Comparison of ENCODE assay signal across 9 cellular contexts in the genomic region with DNA sequence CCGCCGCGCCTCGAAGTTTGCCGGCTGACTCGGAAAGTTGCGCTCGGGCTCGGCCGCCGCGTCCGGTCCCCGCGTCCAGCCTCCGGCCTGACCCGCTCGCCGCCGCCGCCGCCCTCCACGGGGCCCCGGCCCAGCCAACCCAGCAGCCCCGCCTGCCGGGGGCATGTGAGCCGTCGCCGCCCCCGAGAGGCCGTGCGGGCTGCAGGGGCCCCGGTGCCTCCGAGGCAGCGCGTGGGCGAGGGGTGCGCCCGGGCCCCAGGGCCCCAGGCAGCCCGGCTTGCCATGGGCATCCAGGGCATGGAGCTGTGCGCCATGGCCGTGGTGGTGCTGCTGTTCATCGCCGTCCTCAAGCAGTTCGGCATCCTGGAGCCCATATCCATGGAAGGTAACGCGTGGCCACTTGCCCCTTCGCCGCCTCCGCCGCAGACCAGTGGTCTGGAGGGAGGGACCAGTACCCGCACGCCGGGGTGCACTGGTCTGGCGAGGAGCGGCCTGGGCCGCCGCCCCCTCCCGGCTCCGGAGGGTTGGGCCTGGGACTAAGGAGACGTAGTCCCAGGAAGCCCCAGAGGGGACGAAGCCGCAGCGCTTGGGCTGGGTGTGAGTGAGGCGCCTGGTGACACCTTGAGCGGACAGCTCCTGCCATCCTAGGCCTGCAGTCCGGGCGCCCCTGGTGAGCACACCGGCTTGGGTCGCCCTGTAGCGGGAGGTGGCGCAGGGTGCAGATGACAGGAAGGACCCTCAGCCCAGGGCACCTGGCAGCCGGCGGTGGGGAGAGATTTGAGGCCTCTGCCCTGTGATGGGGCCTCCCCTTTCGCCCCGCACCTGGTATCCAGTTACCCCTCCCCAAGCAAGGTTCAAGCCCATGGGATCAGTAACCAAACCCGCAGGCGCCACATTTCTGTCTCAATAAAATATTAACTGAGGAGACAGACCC. TPM values are rescaled to one million over a fixed set of nuclear protein-coding genes. Genes with fewer than 3 reads are reported as not detected.
A peak's percentile ranks its signal among the peaks of the same experiment; 100 is the strongest.
DNase-seq lines count a peak whose midpoint lies in the region; ATAC-seq and TF ChIP-seq lines count a peak whose summit lies in the region.
"Had no signal": no experiment of that assay in that cellular context is flagged by ENCODE, and none has a peak within 500 bp of the region (broad histone marks: within the 10 kb centered on the region; RNA-seq: fewer than 3 reads in every experiment).

No MANE protein-coding gene starts in this region.

- peaks cover 28% of the 10 kb centered on the region for H3K27me3 Mint-ChIP-seq in activated CD4-positive, alpha-beta T cell treated with anti-CD3 and anti-CD28 coated beads for 36 hours

- in situ Hi-C loops in mammary epithelial cell (cut with MboI; ENCODE audit: low sequenced_read_pairs in 2 of 2) = no loop called here

- peak; percentile 35 for DNase-seq in activated CD4-positive, alpha-beta T cell treated with anti-CD3 and anti-CD28 coated beads for 36 hours
- DNase-seq in activated CD4-positive, alpha-beta T cell treated with anti-CD3 and anti-CD28 coated beads, Interleukin-2, amount 50 U/mL, for 4 hours = no peak
- no peak for DNase-seq in mammary epithelial cell
- peak; percentile 47 for DNase-seq in left lobe of liver (ENCODE audit: low spot score)
- no peak for DNase-seq in NCI-H128 (lab: John Stamatoyannopoulos, UW; ENCODE audit: unreplicated experiment)

- no peaks in the 10 kb centered on the region for H4K20me1 ChIP-seq in mammary epithelial cell (ENCODE audit: insufficient read depth, low read length)

- CTCF ChIA-PET in activated CD4-positive, alpha-beta T cell treated with anti-CD3 and anti-CD28 coated beads for 36 hours (lab: Charles Lee) = interaction anchor here (1.4 kb wide), 1 partner anchor 16 kb away, joined by 4 read pairs; no protein-coding TSS in a partner anchor
- CTCF ChIA-PET in mammary epithelial cell (lab: Charles Lee; ENCODE audit: low non-redundant PET) = no interaction called here

- H3K27ac ChIP-seq in mammary epithelial cell (ENCODE audit: insufficient read depth, low read depth, low read length) (no peak overlapping the region), thymus (ENCODE audit: low read depth) (no peak overlapping the region)

- WGBS in mammary epithelial cell (ENCODE audit: low coverage, missing lambda C conversion rate) = 38% methylated on average over 36 of the region's 78 CpGs
- 18% methylated on average over 78 of the region's 78 CpGs for WGBS in thymus

- H3K27me3 ChIP-seq in mammary epithelial cell (ENCODE audit: insufficient read depth, low read length) (no peaks in the 10 kb centered on the region), thymus (ENCODE audit: control insufficient read depth, insufficient read depth) (peaks cover 43% of the 10 kb centered on the region)

- H3K4me3 ChIP-seq in mammary epithelial cell (replicated peaks in 1 of 3; ENCODE audit: insufficient read depth in 1 of 3, low read depth in 2 of 3, low read length in 3 of 3) (peak overlapping the region; percentile 21 to 69 (median 61)), thymus (ENCODE audit: low read length) (peak overlapping the region; percentile 39)

- peaks cover 41% of the 10 kb centered on the region for H3K4me1 ChIP-seq in mammary epithelial cell (ENCODE audit: insufficient read depth, low read length)
- H3K4me1 ChIP-seq in thymus (ENCODE audit: control insufficient read depth, insufficient read depth, low read length) = no peaks in the 10 kb centered on the region

- TF ChIP-seq CTCF in mammary epithelial cell (conservative IDR thresholded peaks at IDR 0.05 in 1 of 2, IDR thresholded peaks at IDR 0.05 in 1 of 2; ENCODE audit: extremely low read depth in 1 of 2, insufficient read depth in 1 of 2, low read depth in 1 of 2, low read length in 2 of 2) = no peak

- intact Hi-C loops in activated CD4-positive, alpha-beta T cell treated with anti-CD3 and anti-CD28 coated beads for 36 hours (cut with DNase I, micrococcal nuclease) = loop anchor here in 1 of 2 experiments (2.0 kb wide), 2 partner anchors 56 to 226 kb away; a partner anchor contains a TSS
- intact Hi-C loops in mammary epithelial cell (cut with micrococcal nuclease) = loop anchor here (5.0 kb wide), 1 partner anchor 40 kb away; no protein-coding TSS in a partner anchor

- no peaks in the 10 kb centered on the region for H3K79me2 ChIP-seq in mammary epithelial cell (ENCODE audit: insufficient read depth, low read length)

- dilution Hi-C loops in mammary epithelial cell (cut with HindIII; ENCODE audit: low sequenced_read_pairs) = no loop called here

- no peak for ATAC-seq in activated CD4-positive, alpha-beta T cell treated with anti-CD3 and anti-CD28 coated beads for 36 hours
- ATAC-seq in left lobe of liver (no peak), HG03460 (IDR thresholded peaks at IDR 0.05; ENCODE audit: unreplicated experiment) (no peak), GM18867 (IDR thresholded peaks at IDR 0.05; ENCODE audit: unreplicated experiment) (no peak)

- H3K9me3 Mint-ChIP-seq in activated CD4-positive, alpha-beta T cell treated with anti-CD3 and anti-CD28 coated beads for 36 hours (ENCODE audit: low read depth) = no peaks in the 10 kb centered on the region

- H3K9ac ChIP-seq in mammary epithelial cell (ENCODE audit: insufficient read depth, low read length) = no peak overlapping the region

- H2AFZ ChIP-seq in mammary epithelial cell (ENCODE audit: low read depth, low read length) = peak overlapping the region; percentile 79

- no TSS peak for BruUV-seq in mammary epithelial cell (replicated peaks; lab: Mats Ljungman, UMichigan)

- no peaks in the 10 kb centered on the region for H3K36me3 Mint-ChIP-seq in activated CD4-positive, alpha-beta T cell treated with anti-CD3 and anti-CD28 coated beads for 36 hours (ENCODE audit: low read depth)
- H3K36me3 Mint-ChIP-seq: CD14-positive monocyte had no signal

- H3K4me1 Mint-ChIP-seq in activated CD4-positive, alpha-beta T cell treated with anti-CD3 and anti-CD28 coated beads for 36 hours = no peaks in the 10 kb centered on the region

- H3K4me3 Mint-ChIP-seq in activated CD4-positive, alpha-beta T cell treated with anti-CD3 and anti-CD28 coated beads for 36 hours = no peak overlapping the region

- no peak overlapping the region for H3K27ac Mint-ChIP-seq in activated CD4-positive, alpha-beta T cell treated with anti-CD3 and anti-CD28 coated beads for 36 hours
- H3K27ac Mint-ChIP-seq: CD14-positive monocyte had no signal

- POLR2A ChIA-PET in activated CD4-positive, alpha-beta T cell treated with anti-CD3 and anti-CD28 coated beads for 36 hours (lab: Charles Lee) = no interaction called here

- no peaks in the 10 kb centered on the region for H3K9me3 ChIP-seq in mammary epithelial cell (replicated peaks; ENCODE audit: insufficient read depth, low read length)
- no peaks in the 10 kb centered on the region for H3K9me3 ChIP-seq in thymus (ENCODE audit: control insufficient read depth)

- peak overlapping the region; percentile 95 for H3K4me2 ChIP-seq in mammary epithelial cell (ENCODE audit: insufficient read depth, low read depth, low read length)

- no peaks in the 10 kb centered on the region for H3K36me3 ChIP-seq in mammary epithelial cell (ENCODE audit: insufficient read depth, low read length)
- no peaks in the 10 kb centered on the region for H3K36me3 ChIP-seq in thymus (ENCODE audit: control insufficient read depth, insufficient read depth)

RNA-seq across cellular contexts. Expression of a gene that starts 49.9 kb away (rescaled TPM):
- total RNA-seq in activated CD4-positive, alpha-beta T cell treated with anti-CD3 and anti-CD28 coated beads for 36 hours = not detected
- total RNA-seq in mammary epithelial cell (10 to 100 TPM in 1 of 2 donors, 1 to 10 TPM in 1; 4.8 to 14.8 TPM), left lobe of liver (1.6 TPM)
- polyA plus RNA-seq in mammary epithelial cell (5.4 TPM), thymus (5.3 TPM)
- 3.7 TPM for polyA minus RNA-seq in mammary epithelial cell
- polyA plus RNA-seq: CD14-positive monocyte had no signal

RNA-seq across cellular contexts. Expression of a gene that starts 55.5 kb away (rescaled TPM):
- total RNA-seq in activated CD4-positive, alpha-beta T cell treated with anti-CD3 and anti-CD28 coated beads for 36 hours = 10 to 100 TPM; 37.9 to 41.2 TPM
- total RNA-seq in mammary epithelial cell (10 to 100 TPM; 23.8 to 26.8 TPM), left lobe of liver (75.2 TPM)
- polyA plus RNA-seq in mammary epithelial cell (30.1 TPM), thymus (16.9 TPM)
- 62.2 TPM for polyA minus RNA-seq in mammary epithelial cell

Comparison
In these comparisons a context has a peak if more than half of its experiments do, and no peak if none do; other contexts are left out.
1. DNase-seq: peak in activated CD4-positive, alpha-beta T cell treated with anti-CD3 and anti-CD28 coated beads for 36 hours (single experiment) and left lobe of liver (single experiment); none in activated CD4-positive, alpha-beta T cell treated with anti-CD3 and anti-CD28 coated beads, Interleukin-2, amount 50 U/mL, for 4 hours (0 of 2), mammary epithelial cell (single experiment) and NCI-H128 (single experiment).